12 cellular contexts compared by ENCODE assay signal in genomic region chr17:57401556-57402488, GRCh38.
DNase-seq lines count a peak whose midpoint lies in the region; ATAC-seq and TF ChIP-seq lines count a peak whose summit lies in the region.
"Had no signal": no experiment of that assay in that cellular context is flagged by ENCODE, and none has a peak within 500 bp of the region (broad histone marks: within the 10 kb centered on the region; RNA-seq: fewer than 3 reads in every experiment).

No MANE protein-coding gene starts in this region.

- H3K36me3 ChIP-seq in KOPT-K1 (ENCODE audit: insufficient read depth, low read length) (peaks cover 71% of the 10 kb centered on the region), neural cell (ENCODE audit: insufficient read depth, low read length) (no peaks in the 10 kb centered on the region), tibial artery (peaks cover 4 to 15% (median 6%) of the 10 kb centered on the region in 3 donors)

- H3K9me2 ChIP-seq in neural cell (ENCODE audit: insufficient read depth, low read length), result no peaks in the 10 kb centered on the region

- peaks cover 0 to 4% (median 0%) of the 10 kb centered on the region in 4 donors for H3K4me1 ChIP-seq in tibial artery

- H3K79me2 ChIP-seq in neural cell (replicated peaks; ENCODE audit: insufficient read depth, low read length), result peaks cover 31% of the 10 kb centered on the region

- no peaks in the 10 kb centered on the region for H3F3A ChIP-seq in neural cell (ENCODE audit: insufficient read depth, low read length, poor library complexity, severe bottlenecking)

- TF ChIP-seq EP300 in neural cell (conservative IDR thresholded peaks at IDR 0.05; ENCODE audit: poor library complexity, severe bottlenecking), result no peak

- ATAC-seq in esophagus mucosa, result no peak

- peak overlapping the region; percentile 7 for H3K9ac ChIP-seq in neural cell (ENCODE audit: low read length)

- TF ChIP-seq CTCF in GM12864 (IDR thresholded peaks at IDR 0.05; ENCODE audit: low read depth, low read length, missing control alignments) (peak; percentile 30), neural cell (IDR thresholded peaks at IDR 0.05; ENCODE audit: poor library complexity, severe bottlenecking) (no peak), tibial artery (IDR thresholded peaks at IDR 0.05) (no peak)

- H3K4me2 ChIP-seq in neural cell (ENCODE audit: low read length), result no peak overlapping the region

- TF ChIP-seq RAD21 in neural cell (conservative IDR thresholded peaks at IDR 0.05), result no peak

- DNase-seq in GM12864 (ENCODE audit: low read depth) (no peak), dermis blood vessel endothelial cell (peak; percentile 20), tibial artery (no peak), MV-4-11 (lab: John Stamatoyannopoulos, UW) (no peak), anterior cingulate cortex (lab: John Stamatoyannopoulos, UW) (no peak)
- DNase-seq: activated CD8-positive, alpha-beta memory T cell treated with anti-CD3 and anti-CD28 coated beads, Interleukin-2, amount 50 U/mL, for 48 hours; NCI-H2029; posterior cingulate gyrus; T1000 had no signal

- H3K4me3 ChIP-seq in GM12864 (ENCODE audit: low read depth, low read length) (no peak overlapping the region), neural cell (ENCODE audit: low read length) (no peak overlapping the region), tibial artery (no peak overlapping the region)

- H4K20me1 ChIP-seq in neural cell (ENCODE audit: insufficient read depth), result no peaks in the 10 kb centered on the region

- no peak overlapping the region for H2AFZ ChIP-seq in neural cell (ENCODE audit: low read depth, low read length)

- H3K9me3 ChIP-seq in KOPT-K1 (ENCODE audit: insufficient read depth, low read length, poor library complexity, severe bottlenecking) (no peaks in the 10 kb centered on the region), neural cell (ENCODE audit: low read length) (no peaks in the 10 kb centered on the region), tibial artery (no peaks in the 10 kb centered on the region)

- intact Hi-C loops in tibial artery (cut with DNase I; ENCODE audit: low total_unique reads), result no loop called here

- H3K27me3 ChIP-seq in neural cell (ENCODE audit: insufficient read depth, low read depth, low read length), result no peaks in the 10 kb centered on the region
- H3K27me3 ChIP-seq in tibial artery, result no peaks in the 10 kb centered on the region

- H3K27ac ChIP-seq in KOPT-K1 (ENCODE audit: low read depth, low read length, poor library complexity, severe bottlenecking) (peak overlapping the region; percentile 97), neural cell (ENCODE audit: low read length) (no peak overlapping the region), tibial artery (no peak overlapping the region)

TF ChIP-seq in neural cell, 6 proteins besides CTCF, POLR2A, EP300 and RAD21:
- no peak for TF ChIP-seq TAF1 (IDR thresholded peaks at IDR 0.05; ENCODE audit: low read depth)
- no peak for TF ChIP-seq REST (IDR thresholded peaks at IDR 0.05; ENCODE audit: borderline replicate concordance)
- no peak for TF ChIP-seq POLR2AphosphoS5 (IDR thresholded peaks at IDR 0.05)
- no peak for TF ChIP-seq EZH2 (IDR thresholded peaks at IDR 0.05; ENCODE audit: borderline replicate concordance, insufficient read depth, low read length, poor library complexity, severe bottlenecking)
- no peak for TF ChIP-seq SMC3 (conservative IDR thresholded peaks at IDR 0.05; ENCODE audit: poor library complexity)
- no peak for TF ChIP-seq MXI1 (conservative IDR thresholded peaks at IDR 0.05; ENCODE audit: poor library complexity, severe bottlenecking)
